ENCODE assay signal across 21 cellular contexts in the genomic region with DNA sequence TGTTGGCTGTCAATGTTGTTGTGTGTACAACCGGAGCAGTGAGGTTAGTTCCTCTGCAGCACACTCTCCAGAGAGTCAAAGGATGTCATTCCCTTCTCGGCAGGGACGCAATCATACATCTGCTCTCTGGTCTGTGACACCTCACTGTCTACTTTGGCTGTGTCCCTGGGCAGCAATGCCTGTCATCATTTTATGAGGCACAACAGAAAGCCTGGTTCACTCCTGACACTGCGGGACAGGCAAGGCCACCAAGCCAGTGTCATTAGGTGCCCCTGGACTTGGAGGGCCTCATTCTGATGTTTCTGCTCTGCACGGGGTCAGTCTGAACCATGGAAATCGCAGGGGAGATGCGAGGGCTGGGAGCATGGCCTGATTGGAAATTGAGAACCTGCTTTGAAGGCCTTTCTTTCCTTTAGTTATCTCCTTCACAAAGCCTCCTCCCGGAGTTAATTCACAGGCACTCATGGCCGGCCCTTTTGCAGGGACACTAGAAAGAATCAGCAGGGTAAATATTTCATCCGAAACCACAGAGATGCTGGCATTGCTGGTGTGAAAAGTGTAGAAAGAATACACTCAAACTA.
A peak's percentile ranks its signal among the peaks of the same experiment; 100 is the strongest.
DNase-seq lines count a peak whose midpoint lies in the region; ATAC-seq, FAIRE-seq and TF ChIP-seq lines count a peak whose summit lies in the region.
"Had no signal": no experiment of that assay in that cellular context is flagged by ENCODE, and none has a peak within 500 bp of the region (broad histone marks: within the 10 kb centered on the region; RNA-seq: fewer than 3 reads in every experiment).

No MANE protein-coding gene starts in this region.

- H3K4me3 Mint-ChIP-seq in osteocyte (ENCODE audit: unreplicated experiment), result no peak overlapping the region
- H3K4me3 Mint-ChIP-seq: CD4-positive, CD25-positive, alpha-beta regulatory T cell; CD8-positive, alpha-beta memory T cell had no signal

- TF ChIP-seq CTCF in left ventricle myocardium inferior (IDR thresholded peaks at IDR 0.05; ENCODE audit: borderline replicate concordance), result no peak
- no peak for TF ChIP-seq CTCF in K562 (IDR thresholded peaks at IDR 0.05 in 2 of 3, conservative IDR thresholded peaks at IDR 0.05 in 1 of 3; ENCODE audit: insufficient read depth in 2 of 3, low read depth in 1 of 3, low read length in 3 of 3)
- TF ChIP-seq CTCF in osteocyte (IDR thresholded peaks at IDR 0.05), result no peak

- H3K4me1 Mint-ChIP-seq in osteocyte (ENCODE audit: unreplicated experiment), result no peaks in the 10 kb centered on the region
- H3K4me1 Mint-ChIP-seq: CD4-positive, CD25-positive, alpha-beta regulatory T cell; CD8-positive, alpha-beta memory T cell had no signal

- H2AFZ ChIP-seq in K562 (ENCODE audit: low read depth, low read length), result no peak overlapping the region
- H2AFZ ChIP-seq: GM23248 had no signal

- H3K27ac Mint-ChIP-seq in osteocyte (ENCODE audit: unreplicated experiment), result no peak overlapping the region
- H3K27ac Mint-ChIP-seq: CD4-positive, CD25-positive, alpha-beta regulatory T cell; CD8-positive, alpha-beta memory T cell had no signal

- H3K36me3 Mint-ChIP-seq in osteocyte (ENCODE audit: unreplicated experiment), result no peaks in the 10 kb centered on the region
- H3K36me3 Mint-ChIP-seq: CD4-positive, CD25-positive, alpha-beta regulatory T cell; CD8-positive, alpha-beta memory T cell had no signal

- H3K9me3 ChIP-seq in left ventricle myocardium inferior (replicated peaks) (no peaks in the 10 kb centered on the region), K562 (replicated peaks; ENCODE audit: control insufficient read depth, insufficient read depth, low read depth, low read length) (no peaks in the 10 kb centered on the region; the same call in 1 of the 2 replicates)
- H3K9me3 ChIP-seq: BE2C had no signal

- H4K20me1 ChIP-seq in K562 (replicated peaks; ENCODE audit: control insufficient read depth, insufficient read depth, low read length), result no peaks in the 10 kb centered on the region; the same call in 1 of the 2 replicates

- BruUV-seq in K562 (replicated peaks; lab: Mats Ljungman, UMichigan), result no TSS peak

- no peaks in the 10 kb centered on the region for H3K27me3 Mint-ChIP-seq in osteocyte (ENCODE audit: unreplicated experiment)

- FAIRE-seq in K562 (lab: Jason Lieb, UNC) (no peak), urothelium cell line (lab: Jason Lieb, UNC) (no peak)
- FAIRE-seq: D721Med, GM12892, GM18507, HTR-8/SVneo had no signal

- H3K9me3 Mint-ChIP-seq in osteocyte (ENCODE audit: unreplicated experiment), result no peaks in the 10 kb centered on the region

- H3K79me2 ChIP-seq in K562 (ENCODE audit: control insufficient read depth, insufficient read depth, low read length), result no peaks in the 10 kb centered on the region

- H3K4me3 ChIP-seq in left ventricle myocardium inferior, result no peak overlapping the region
- no peak overlapping the region for H3K4me3 ChIP-seq in K562
- H3K4me3 ChIP-seq: GM23248, HAP-1 had no signal

- H3K9me1 ChIP-seq in K562 (ENCODE audit: control insufficient read depth, insufficient read depth, low read length), result no peaks in the 10 kb centered on the region

- intact Hi-C loops in Right ventricle myocardium superior (cut with DNase I), result loop anchor here (10.0 kb wide), 2 partner anchors 432 to 792 kb away; no protein-coding TSS in a partner anchor
- intact Hi-C loops in left ventricle myocardium inferior (cut with micrococcal nuclease), result no loop called here
- intact Hi-C loops in K562 (cut with micrococcal nuclease), result loop anchor here (10.0 kb wide), 1 partner anchor 922 kb away; no protein-coding TSS in a partner anchor

- DNase-seq in Right ventricle myocardium superior (no peak), left ventricle myocardium inferior (no peak), K562 (ENCODE audit: extremely low read depth in 1 of 4, low spot score in 3 of 4) (no peak), islet precursor cell (peak; percentile 33), osteocyte (ENCODE audit: extremely low spot score, unreplicated experiment) (peak; percentile 80), OCI-M2 (lab: John Stamatoyannopoulos, UW; ENCODE audit: unreplicated experiment) (no peak), urothelium cell line (ENCODE audit: low spot score) (no peak), putamen (ENCODE audit: low spot score) (no peak)
- DNase-seq: ACHN; BE2C; CD4-positive, CD25-positive, alpha-beta regulatory T cell; CD8-positive, alpha-beta memory T cell; COR-L47; GDM1; GM23248; IMR-90 had no signal

- H3K27ac ChIP-seq in left ventricle myocardium inferior (replicated peaks), result no peak overlapping the region
- H3K27ac ChIP-seq in K562 (ENCODE audit: extremely low read depth, low read depth, low read length), result no peak overlapping the region
- H3K27ac ChIP-seq: GM23248 had no signal

- CTCF ChIA-PET in K562 (lab: Yijun Ruan, JAX; ENCODE audit: low intra/inter-chr PET ratio), result no interaction called here

- WGBS in K562 (ENCODE audit: insufficient coverage, low coverage, missing lambda C conversion rate), result 4% methylated on average over 9 of the region's 10 CpGs

- POLR2A ChIA-PET in K562 (lab: Yijun Ruan, JAX), result interaction anchor here (0.6 kb wide), 1 partner anchor 1517 kb away, joined by 4 read pairs; no protein-coding TSS in a partner anchor

- H3K9ac ChIP-seq in K562 (ENCODE audit: insufficient read depth in 1 of 2, low read depth in 2 of 2, low read length in 2 of 2), result no peak overlapping the region
- H3K9ac ChIP-seq: GM23248 had no signal

- TF ChIP-seq EP300 in K562 (IDR thresholded peaks at IDR 0.05; ENCODE audit: low read length), result no peak

- H3K4me2 ChIP-seq in K562 (ENCODE audit: insufficient read depth, low read length), result no peak overlapping the region

- TF ChIP-seq RAD21 in K562 (CRISPR knock-in tag; conservative IDR thresholded peaks at IDR 0.05 in 1 of 2, IDR thresholded peaks at IDR 0.05 in 1 of 2), result no peak

- H3K27me3 ChIP-seq in left ventricle myocardium inferior (ENCODE audit: low read depth) (peaks cover 50% of the 10 kb centered on the region), K562 (ENCODE audit: control insufficient read depth in 2 of 2, insufficient read depth in 2 of 2, low read length in 2 of 2) (peaks cover 3 to 19% of the 10 kb centered on the region in 2 experiments; a peak in 2 of 5 replicates)
- H3K27me3 ChIP-seq: BE2C had no signal

- in situ Hi-C loops in K562 (cut with MboI), result loop anchor here (10.0 kb wide), 1 partner anchor 912 kb away; no protein-coding TSS in a partner anchor

- no peak for TF ChIP-seq POLR2A in K562 (conservative IDR thresholded peaks at IDR 0.05)

- H3K4me1 ChIP-seq in left ventricle myocardium inferior (no peaks in the 10 kb centered on the region), K562 (replicated peaks in 1 of 2; ENCODE audit: control insufficient read depth in 2 of 2, insufficient read depth in 2 of 2, low read length in 2 of 2) (no peaks in the 10 kb centered on the region)
- H3K4me1 ChIP-seq: BE2C had no signal

- ATAC-seq in Right ventricle myocardium superior (ENCODE audit: poor library complexity) (peak; percentile 20), K562 (no peak)

- no peaks in the 10 kb centered on the region for H3K36me3 ChIP-seq in left ventricle myocardium inferior
- no peaks in the 10 kb centered on the region for H3K36me3 ChIP-seq in K562 (ENCODE audit: control insufficient read depth, insufficient read depth, low read length)
- H3K36me3 ChIP-seq: BE2C, HAP-1 had no signal

TF ChIP-seq in K562, 482 proteins besides CTCF, POLR2A, EP300 and RAD21:
- TF ChIP-seq, protein P1, sequence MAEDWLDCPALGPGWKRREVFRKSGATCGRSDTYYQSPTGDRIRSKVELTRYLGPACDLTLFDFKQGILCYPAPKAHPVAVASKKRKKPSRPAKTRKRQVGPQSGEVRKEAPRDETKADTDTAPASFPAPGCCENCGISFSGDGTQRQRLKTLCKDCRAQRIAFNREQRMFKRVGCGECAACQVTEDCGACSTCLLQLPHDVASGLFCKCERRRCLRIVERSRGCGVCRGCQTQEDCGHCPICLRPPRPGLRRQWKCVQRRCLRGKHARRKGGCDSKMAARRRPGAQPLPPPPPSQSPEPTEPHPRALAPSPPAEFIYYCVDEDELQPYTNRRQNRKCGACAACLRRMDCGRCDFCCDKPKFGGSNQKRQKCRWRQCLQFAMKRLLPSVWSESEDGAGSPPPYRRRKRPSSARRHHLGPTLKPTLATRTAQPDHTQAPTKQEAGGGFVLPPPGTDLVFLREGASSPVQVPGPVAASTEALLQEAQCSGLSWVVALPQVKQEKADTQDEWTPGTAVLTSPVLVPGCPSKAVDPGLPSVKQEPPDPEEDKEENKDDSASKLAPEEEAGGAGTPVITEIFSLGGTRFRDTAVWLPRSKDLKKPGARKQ (CRISPR knock-in tag; IDR thresholded peaks at IDR 0.05), result no peak
- no peak for TF ChIP-seq KLF10 (CRISPR knock-in tag; IDR thresholded peaks at IDR 0.05)
- TF ChIP-seq CEBPB (tag; IDR thresholded peaks at IDR 0.05), result 0 out of 2 replicates have a peak, but pooled peaks have one; percentile 4
- TF ChIP-seq NONO (IDR thresholded peaks at IDR 0.05; ENCODE audit: low read depth in 2 of 2, low read length in 1 of 2), result no peak
- no peak for TF ChIP-seq ZNF583 (CRISPR knock-in tag; IDR thresholded peaks at IDR 0.05)
- TF ChIP-seq ZFPM2 (CRISPR knock-in tag; IDR thresholded peaks at IDR 0.05), result no peak
- no peak for TF ChIP-seq POLR2H (tag; IDR thresholded peaks at IDR 0.05; ENCODE audit: low read depth)
- TF ChIP-seq, protein P2, sequence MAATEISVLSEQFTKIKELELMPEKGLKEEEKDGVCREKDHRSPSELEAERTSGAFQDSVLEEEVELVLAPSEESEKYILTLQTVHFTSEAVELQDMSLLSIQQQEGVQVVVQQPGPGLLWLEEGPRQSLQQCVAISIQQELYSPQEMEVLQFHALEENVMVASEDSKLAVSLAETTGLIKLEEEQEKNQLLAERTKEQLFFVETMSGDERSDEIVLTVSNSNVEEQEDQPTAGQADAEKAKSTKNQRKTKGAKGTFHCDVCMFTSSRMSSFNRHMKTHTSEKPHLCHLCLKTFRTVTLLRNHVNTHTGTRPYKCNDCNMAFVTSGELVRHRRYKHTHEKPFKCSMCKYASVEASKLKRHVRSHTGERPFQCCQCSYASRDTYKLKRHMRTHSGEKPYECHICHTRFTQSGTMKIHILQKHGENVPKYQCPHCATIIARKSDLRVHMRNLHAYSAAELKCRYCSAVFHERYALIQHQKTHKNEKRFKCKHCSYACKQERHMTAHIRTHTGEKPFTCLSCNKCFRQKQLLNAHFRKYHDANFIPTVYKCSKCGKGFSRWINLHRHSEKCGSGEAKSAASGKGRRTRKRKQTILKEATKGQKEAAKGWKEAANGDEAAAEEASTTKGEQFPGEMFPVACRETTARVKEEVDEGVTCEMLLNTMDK (IDR thresholded peaks at IDR 0.05; ENCODE audit: borderline replicate concordance, insufficient read depth, low read depth, low read length, poor library complexity, severe bottlenecking), result no peak
- no peak for TF ChIP-seq U2AF1 (optimal IDR thresholded peaks at IDR 0.05; ENCODE audit: low read depth, low read length)

Comparison
In these comparisons a context has a peak if more than half of its experiments do, and no peak if none do; other contexts are left out.
1. DNase-seq: peak in islet precursor cell (single experiment) and osteocyte (single experiment); none in Right ventricle myocardium superior (single experiment), left ventricle myocardium inferior (single experiment), K562 (0 of 4), OCI-M2 (single experiment), urothelium cell line (single experiment) and putamen (single experiment).